In genomic region chr13:62040078-62040477, GRCh38 we compare ENCODE assay signal across 3 cellular contexts.
A peak's percentile ranks its signal among the peaks of the same experiment; 100 is the strongest.
TF ChIP-seq lines count a peak whose summit lies in the region.

No MANE protein-coding gene starts in this region.

TF ChIP-seq in HepG2, 621 proteins besides CTCF, POLR2A, EP300 and RAD21:
- TF ChIP-seq MAFK (conservative IDR thresholded peaks at IDR 0.05 in 1 of 2, IDR thresholded peaks at IDR 0.05 in 1 of 2; ENCODE audit: low read length in 2 of 2) (peak; percentile 71 to 86), MIER2 (CRISPR knock-in tag; IDR thresholded peaks at IDR 0.05) (no peak), ZBTB38 (CRISPR knock-in tag; IDR thresholded peaks at IDR 0.05) (no peak), MAFF (IDR thresholded peaks at IDR 0.05; ENCODE audit: low read depth, low read length) (peak; percentile 78), BCL3 (CRISPR knock-in tag; IDR thresholded peaks at IDR 0.05) (no peak), ZSCAN31 (CRISPR knock-in tag; IDR thresholded peaks at IDR 0.05; ENCODE audit: low read depth) (no peak), RFX5 (IDR thresholded peaks at IDR 0.05; ENCODE audit: low read depth, low read length) (no peak)

TF ChIP-seq in IMR-90, 13 proteins besides CTCF, POLR2A, EP300 and RAD21:
- TF ChIP-seq BHLHE40 (IDR thresholded peaks at IDR 0.05; ENCODE audit: low read depth, low read length) (no peak), RCOR1 (IDR thresholded peaks at IDR 0.05; ENCODE audit: insufficient replicate concordance, low read length) (no peak), USF2 (IDR thresholded peaks at IDR 0.05; ENCODE audit: low read depth, low read length) (no peak), MAFK (IDR thresholded peaks at IDR 0.05; ENCODE audit: low read depth, low read length) (peak; percentile 79), CEBPB (IDR thresholded peaks at IDR 0.05; ENCODE audit: low read depth, low read length) (no peak)

TF ChIP-seq in K562, 482 proteins besides CTCF, POLR2A, EP300 and RAD21:
- TF ChIP-seq MTA2 (IDR thresholded peaks at IDR 0.05; ENCODE audit: low read depth) (no peak), CEBPG (CRISPR knock-in tag; IDR thresholded peaks at IDR 0.05) (no peak), CEBPG (tag; conservative IDR thresholded peaks at IDR 0.05 in 1 of 2, IDR thresholded peaks at IDR 0.05 in 1 of 2) (no peak), POLR2G (IDR thresholded peaks at IDR 0.05; ENCODE audit: low read depth, low read length) (no peak), ZNF324 (CRISPR knock-in tag; IDR thresholded peaks at IDR 0.05) (no peak), CHD4 (IDR thresholded peaks at IDR 0.05; ENCODE audit: insufficient read depth, insufficient replicate concordance, low read depth, low read length, poor library complexity, severe bottlenecking) (no peak), SFPQ (IDR thresholded peaks at IDR 0.05; ENCODE audit: low read depth, low read length) (no peak), RFX1 (IDR thresholded peaks at IDR 0.05) (no peak), CBX1 (IDR thresholded peaks at IDR 0.05; ENCODE audit: low read depth) (no peak), ZNF75A (CRISPR knock-in tag; IDR thresholded peaks at IDR 0.05) (no peak), MYNN (IDR thresholded peaks at IDR 0.05) (no peak), MYNN (CRISPR knock-in tag; IDR thresholded peaks at IDR 0.05) (no peak), DNMT1 (IDR thresholded peaks at IDR 0.05) (no peak), MAFK (IDR thresholded peaks at IDR 0.05; ENCODE audit: low read length) (peak; percentile 25; the same call in 1 of the 2 replicates), BRF2 (IDR thresholded peaks at IDR 0.05; ENCODE audit: borderline replicate concordance, insufficient read depth, insufficient read length) (no peak), GATAD2B (IDR thresholded peaks at IDR 0.05; ENCODE audit: borderline replicate concordance) (no peak), ILK (tag; IDR thresholded peaks at IDR 0.05; ENCODE audit: borderline replicate concordance, low read depth) (no peak), KLF16 (IDR thresholded peaks at IDR 0.05) (no peak), CBX3 (IDR thresholded peaks at IDR 0.05; ENCODE audit: borderline replicate concordance in 1 of 2, low read length in 2 of 2) (no peak), MAFF (IDR thresholded peaks at IDR 0.05; ENCODE audit: low read length) (peak; percentile 23; the same call in 1 of the 2 replicates), NFXL1 (CRISPR knock-in tag; IDR thresholded peaks at IDR 0.05) (no peak), ZNF274 (IDR thresholded peaks at IDR 0.05; ENCODE audit: borderline replicate concordance, low read depth, low read length) (no peak), TOE1 (IDR thresholded peaks at IDR 0.05; ENCODE audit: borderline replicate concordance) (no peak), TOE1 (CRISPR knock-in tag; IDR thresholded peaks at IDR 0.05; ENCODE audit: borderline replicate concordance, low read depth) (no peak), CBFA2T2 (conservative IDR thresholded peaks at IDR 0.05) (no peak), PPARD (CRISPR knock-in tag; IDR thresholded peaks at IDR 0.05) (no peak), ELK3 (CRISPR knock-in tag; IDR thresholded peaks at IDR 0.05) (no peak), HDAC1 (IDR thresholded peaks at IDR 0.05) (no peak), HIVEP1 (CRISPR knock-in tag; IDR thresholded peaks at IDR 0.05) (no peak), ZNF316 (IDR thresholded peaks at IDR 0.05) (0 out of 2 replicates have a peak, but pooled peaks have one; percentile 19)
TF ChIP-seq in K562: peak in this region for 3.
